Comparison of ENCODE assay signal across 10 cellular contexts in the genomic region with DNA sequence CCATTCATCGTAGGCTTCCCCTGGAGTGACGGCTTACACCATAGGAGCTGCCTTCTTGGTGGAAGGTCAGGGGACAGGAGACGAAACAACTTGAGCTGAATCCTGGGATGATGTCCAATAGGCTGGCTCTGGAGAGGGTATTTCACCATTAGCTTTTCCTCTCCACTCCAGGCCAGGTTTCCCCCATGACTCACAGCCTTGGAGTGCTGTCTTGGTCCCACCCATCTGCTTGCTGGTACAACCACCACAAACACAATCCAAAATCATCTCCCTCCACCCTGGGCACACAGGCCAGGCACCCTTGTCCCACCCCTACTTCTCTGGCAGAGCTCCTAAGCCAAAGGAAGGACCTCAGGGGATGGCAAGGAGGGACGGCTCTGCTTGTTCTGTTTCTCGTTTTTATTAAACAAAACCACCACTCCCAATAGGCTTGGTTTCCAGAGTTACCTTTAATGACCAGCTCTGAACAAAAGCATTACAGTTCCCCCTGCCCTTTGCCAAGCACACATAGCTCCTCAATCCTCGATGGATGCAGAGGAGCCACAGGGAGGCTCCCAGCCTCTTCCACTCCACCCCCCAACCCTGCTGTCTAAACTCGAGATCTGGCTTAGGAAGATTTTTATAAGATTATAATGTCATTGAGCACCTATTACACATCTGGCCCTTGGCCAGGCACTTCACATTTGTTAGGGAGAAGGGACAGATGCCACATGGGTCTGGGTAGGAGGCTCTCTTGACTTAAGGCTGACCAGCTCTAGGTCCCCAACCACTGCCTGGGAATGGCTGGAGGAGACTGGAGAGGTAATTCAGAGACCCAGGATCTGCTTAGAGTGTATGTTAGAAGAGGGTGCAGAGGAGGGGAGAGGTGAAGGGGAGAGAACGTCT. TPM values are rescaled to one million over a fixed set of nuclear protein-coding genes. Genes with fewer than 3 reads are reported as not detected.
DNase-seq lines count a peak whose midpoint lies in the region; ATAC-seq and TF ChIP-seq lines count a peak whose summit lies in the region.
"Had no signal": no experiment of that assay in that cellular context is flagged by ENCODE, and none has a peak within 500 bp of the region (broad histone marks: within the 10 kb centered on the region; RNA-seq: fewer than 3 reads in every experiment).

No MANE protein-coding gene starts in this region.

- DNase-seq in GM10266 (ENCODE audit: extremely low spot score) (peak; percentile 11), gastrocnemius medialis (peak; percentile 92 to 96), immature natural killer cell (no peak), GF-D8 (lab: John Stamatoyannopoulos, UW) (no peak), Karpas-422 (no peak)
- no peak for DNase-seq in activated CD4-positive, CD25-positive, alpha-beta regulatory T cell treated with anti-CD3 and anti-CD28 coated beads, Interleukin-2, amount 50 U/mL, for 72 hours

- no peaks in the 10 kb centered on the region for H3K9me3 Mint-ChIP-seq in immature natural killer cell

- no peak overlapping the region for H3K27ac Mint-ChIP-seq in immature natural killer cell

- intact Hi-C loops in gastrocnemius medialis (cut with DNase I; ENCODE audit: low total_unique reads), result loop anchor here (2.0 to 5.0 kb wide), 3 partner anchors 13 to 108 kb away; partner anchors contain the start of genes ATP6V0A1 and CAVIN1

- no peak overlapping the region for H2AFZ ChIP-seq in Karpas-422 (ENCODE audit: low read length)

- no peak overlapping the region for H3K9ac ChIP-seq in Karpas-422 (ENCODE audit: low read length)

- TF ChIP-seq CTCF in GM10266 (IDR thresholded peaks at IDR 0.05; ENCODE audit: control insufficient read depth, insufficient read depth, low read depth, missing control alignments) (no peak), WI38 (IDR thresholded peaks at IDR 0.05; ENCODE audit: low read depth, low read length) (no peak), gastroesophageal sphincter (IDR thresholded peaks at IDR 0.05) (no peak), gastrocnemius medialis (IDR thresholded peaks at IDR 0.05 in 4 of 5, conservative IDR thresholded peaks at IDR 0.05 in 1 of 5) (no peak)

- TF ChIP-seq POLR2A in gastroesophageal sphincter (IDR thresholded peaks at IDR 0.05) (no peak), gastrocnemius medialis (IDR thresholded peaks at IDR 0.05) (peak in 1 of 2 donors; percentile 10)

- no peaks in the 10 kb centered on the region for H3K36me3 Mint-ChIP-seq in immature natural killer cell

- H3K9me3 ChIP-seq in gastroesophageal sphincter (no peaks in the 10 kb centered on the region), gastrocnemius medialis (no peaks in the 10 kb centered on the region), Karpas-422 (ENCODE audit: low read length) (no peaks in the 10 kb centered on the region)

- no peak for TF ChIP-seq EP300 in gastroesophageal sphincter (IDR thresholded peaks at IDR 0.05)

- H3K4me3 Mint-ChIP-seq in immature natural killer cell, result no peak overlapping the region

- H3K36me3 ChIP-seq in gastroesophageal sphincter (peaks cover 0 to 7% of the 10 kb centered on the region in 2 donors), gastrocnemius medialis (peaks cover 0 to 5% of the 10 kb centered on the region in 2 donors), Karpas-422 (ENCODE audit: insufficient read depth, low read length) (no peaks in the 10 kb centered on the region)

- no peaks in the 10 kb centered on the region for H3K79me2 ChIP-seq in Karpas-422 (ENCODE audit: low read length)

- WGBS in gastroesophageal sphincter (ENCODE audit: low coverage in 1 of 2), 2 donors, result 3 to 6% methylated on average over 3 to 4 of the region's 8 CpGs

- H4K20me1 ChIP-seq in Karpas-422 (ENCODE audit: insufficient read depth, low read depth, low read length), result no peaks in the 10 kb centered on the region

- H3K27me3 ChIP-seq in gastroesophageal sphincter (no peaks in the 10 kb centered on the region), gastrocnemius medialis (no peaks in the 10 kb centered on the region), Karpas-422 (ENCODE audit: low read length) (no peaks in the 10 kb centered on the region)

- H3K4me3 ChIP-seq in WI38 (ENCODE audit: low read depth, low read length) (peak overlapping the region; percentile 10; the same call in 1 of the 2 replicates), gastroesophageal sphincter (peak overlapping the region in 1 of 2 donors; percentile 18), gastrocnemius medialis (peak overlapping the region in 1 of 4 donors; percentile 23), Karpas-422 (ENCODE audit: low read length) (no peak overlapping the region)
- H3K4me3 ChIP-seq: GM12878 had no signal

- H3K9me2 ChIP-seq in Karpas-422 (replicated peaks; ENCODE audit: insufficient read depth, low read length), result no peaks in the 10 kb centered on the region

- ATAC-seq in gastroesophageal sphincter (peak; percentile 87), gastrocnemius medialis (peak; percentile 90 to 92)
- ATAC-seq: GM12878 had no signal

- peaks cover 0 to 2% of the 10 kb centered on the region in 2 donors for H3K4me1 Mint-ChIP-seq in immature natural killer cell

- peaks cover 3 to 5% (median 3%) of the 10 kb centered on the region in 3 donors for H3K27me3 Mint-ChIP-seq in immature natural killer cell (ENCODE audit: low read depth in 3 of 3)

- in situ Hi-C loops in gastrocnemius medialis (cut with MboI; ENCODE audit: low sequenced_read_pairs in 4 of 4), result loop anchor here (5.0 to 10.0 kb wide), 2 partner anchors 87 to 115 kb away; no protein-coding TSS in a partner anchor

- H3K4me1 ChIP-seq in gastroesophageal sphincter, result peaks cover 28 to 100% (median 70%) of the 10 kb centered on the region in 3 donors
- H3K4me1 ChIP-seq in gastrocnemius medialis, result peaks cover 79 to 81% of the 10 kb centered on the region in 2 donors
- H3K4me1 ChIP-seq in Karpas-422 (ENCODE audit: low read length), result no peaks in the 10 kb centered on the region; the same call in 1 of the 2 replicates

- peak overlapping the region; percentile 83 to 99 (median 94) for H3K27ac ChIP-seq in gastroesophageal sphincter
- peak overlapping the region; percentile 89 to 100 (median 95) for H3K27ac ChIP-seq in gastrocnemius medialis
- H3K27ac ChIP-seq in Karpas-422 (ENCODE audit: low read length), result no peak overlapping the region
- H3K27ac ChIP-seq: VCaP had no signal

- no peak overlapping the region for H3K4me2 ChIP-seq in Karpas-422 (ENCODE audit: low read depth, low read length, poor library complexity, severe bottlenecking)

RNA-seq across cellular contexts. Expression of gene CAVIN1, which starts 13.3 kb away (rescaled TPM):
- total RNA-seq in gastroesophageal sphincter, result 1,000 to 10,000 TPM in 2 of 4 donors, 100 to 1,000 TPM in 2; 615 to 1,266 (median 897) TPM
- total RNA-seq in gastrocnemius medialis, result 100 to 1,000 TPM in 3 of 4 donors, 10 to 100 TPM in 1; 64.9 to 137 (median 125) TPM
- polyA plus RNA-seq in immature natural killer cell, result not detected
- not detected in 2 replicates for total RNA-seq in Karpas-422 (2014; rRNA removed; shearing (Covaris generic); ENCODE audit: low replicate concordance)

RNA-seq across cellular contexts. Expression of gene STAT3, which starts 21.5 kb away (rescaled TPM):
- total RNA-seq in gastroesophageal sphincter (100 to 1,000 TPM; 146 to 253 (median 205) TPM), gastrocnemius medialis (100 to 1,000 TPM in 3 of 4 donors, 10 to 100 TPM in 1; 88.4 to 203 (median 130) TPM)
- 100 to 1,000 TPM; 110 to 205 (median 127) TPM for polyA plus RNA-seq in immature natural killer cell
- 16.3 and 24.4 TPM in 2 replicates for total RNA-seq in Karpas-422 (2014; rRNA removed; shearing (Covaris generic); ENCODE audit: low replicate concordance)

RNA-seq across cellular contexts. Expression of gene ATP6V0A1, which starts 49.0 kb away (rescaled TPM):
- total RNA-seq in gastroesophageal sphincter (10 to 100 TPM; 47.5 to 84.5 (median 65.4) TPM), gastrocnemius medialis (100 to 1,000 TPM in 2 of 4 donors, 10 to 100 TPM in 2; 65.3 to 138 (median 95.3) TPM)
- polyA plus RNA-seq in immature natural killer cell, result 1 to 10 TPM in 2 of 3 donors, under 1 TPM in 1; 0.76 to 4.2 (median 1.4) TPM
- 53.1 and 59.9 TPM in 2 replicates for total RNA-seq in Karpas-422 (2014; rRNA removed; shearing (Covaris generic); ENCODE audit: low replicate concordance)

Comparison
In these comparisons a context has a peak if more than half of its experiments do, and no peak if none do; other contexts are left out.
1. DNase-seq: peak in GM10266 (single experiment) and gastrocnemius medialis (2 of 2); none in immature natural killer cell (0 of 3), activated CD4-positive, CD25-positive, alpha-beta regulatory T cell treated with anti-CD3 and anti-CD28 coated beads, Interleukin-2, amount 50 U/mL, for 72 hours (single experiment), GF-D8 (single experiment) and Karpas-422 (single experiment).
2. RNA of gene CAVIN1, which starts 13.3 kb away (total RNA-seq): 615 to 1,266 TPM in gastroesophageal sphincter and 64.9 to 137 TPM in gastrocnemius medialis; not detected in Karpas-422; every median in the first group is over 10 times any median in the second.